In the genomic region with DNA sequence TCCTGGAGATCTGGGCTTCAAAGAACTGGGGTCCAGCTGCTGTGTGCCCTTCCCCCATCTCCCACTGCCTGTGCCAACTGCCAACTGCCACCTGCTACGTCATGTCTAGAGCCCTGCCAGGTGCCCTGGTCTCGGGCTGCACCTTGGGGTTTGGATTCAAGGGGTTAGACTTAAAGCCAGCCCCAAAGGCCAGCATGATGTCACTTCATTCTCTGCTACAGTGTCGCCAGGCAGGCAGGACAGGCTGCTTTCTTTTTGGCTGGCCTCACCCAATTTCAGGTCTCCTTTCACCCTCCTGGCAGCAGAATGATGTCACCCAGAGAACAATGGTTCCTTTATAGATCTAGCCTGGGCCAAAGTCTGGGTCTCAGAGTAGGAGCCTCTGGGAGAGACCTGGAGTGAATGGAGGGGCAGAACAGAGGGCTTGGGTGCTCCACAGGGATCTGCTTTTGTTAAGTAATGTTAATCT, we compare ENCODE assay signal across 9 cellular contexts.
A peak's percentile ranks its signal among the peaks of the same experiment; 100 is the strongest.
DNase-seq lines count a peak whose midpoint lies in the region; ATAC-seq and TF ChIP-seq lines count a peak whose summit lies in the region.
"Had no signal": no experiment of that assay in that cellular context is flagged by ENCODE, and none has a peak within 500 bp of the region (broad histone marks: within the 10 kb centered on the region; RNA-seq: fewer than 3 reads in every experiment).

No MANE protein-coding gene starts in this region.

- peak overlapping the region; percentile 85 to 90 for H3K27ac ChIP-seq in esophagus (ENCODE audit: low read depth in 2 of 2, low read length in 1 of 2)

- no peaks in the 10 kb centered on the region for H3K9me3 ChIP-seq in esophagus (ENCODE audit: control insufficient read depth in 2 of 2, insufficient read depth in 1 of 2, low read depth in 1 of 2, low read length in 1 of 2)

- H3K27ac Mint-ChIP-seq in neural crest cell (ENCODE audit: unreplicated experiment) = peak overlapping the region; percentile 78
- H3K27ac Mint-ChIP-seq in activated CD4-positive, alpha-beta memory T cell treated with anti-CD3 and anti-CD28 coated beads for 36 hours = no peak overlapping the region

- H3K27me3 ChIP-seq in esophagus (ENCODE audit: control insufficient read depth in 1 of 2, insufficient read depth in 2 of 2, low read length in 2 of 2) = no peaks in the 10 kb centered on the region

- H3K4me1 ChIP-seq in esophagus (ENCODE audit: control insufficient read depth in 2 of 2, insufficient read depth in 2 of 2, low read length in 1 of 2) = peaks cover 0 to 11% of the 10 kb centered on the region in 2 donors

- H3K4me1 Mint-ChIP-seq in neural crest cell = peaks cover 33% of the 10 kb centered on the region
- H3K4me1 Mint-ChIP-seq in activated CD4-positive, alpha-beta memory T cell treated with anti-CD3 and anti-CD28 coated beads for 36 hours (ENCODE audit: low read depth) = no peaks in the 10 kb centered on the region

- ATAC-seq in HG02884 (IDR thresholded peaks at IDR 0.05; ENCODE audit: unreplicated experiment) = no peak
- no peak for ATAC-seq in GM18511 (IDR thresholded peaks at IDR 0.05; ENCODE audit: unreplicated experiment)
- ATAC-seq: naive thymus-derived CD4-positive, alpha-beta T cell had no signal

- 34 to 43% methylated on average over 3 of the region's 3 CpGs for WGBS in esophagus, 2 donors

- no peak overlapping the region for H3K4me3 ChIP-seq in esophagus (ENCODE audit: low read depth in 1 of 2, low read length in 2 of 2)

- DNase-seq in DMS153 (lab: John Stamatoyannopoulos, UW) = peak; percentile 70
- peak; percentile 33 to 67 for DNase-seq in NCI-H524 (lab: John Stamatoyannopoulos, UW)
- no peak for DNase-seq in neural crest cell (ENCODE audit: low read depth, low spot score)
- DNase-seq in NCI-H510A (lab: John Stamatoyannopoulos, UW) = no peak
- DNase-seq in activated CD4-positive, alpha-beta memory T cell treated with anti-CD3 and anti-CD28 coated beads for 36 hours = no peak
- DNase-seq: naive thymus-derived CD4-positive, alpha-beta T cell had no signal

- H3K27me3 Mint-ChIP-seq in neural crest cell (ENCODE audit: low read depth) = no peaks in the 10 kb centered on the region
- H3K27me3 Mint-ChIP-seq in activated CD4-positive, alpha-beta memory T cell treated with anti-CD3 and anti-CD28 coated beads for 36 hours = no peaks in the 10 kb centered on the region
- H3K27me3 Mint-ChIP-seq: naive thymus-derived CD4-positive, alpha-beta T cell had no signal

- H3K9me3 Mint-ChIP-seq in neural crest cell = peaks cover 5% of the 10 kb centered on the region
- peaks cover 6% of the 10 kb centered on the region for H3K9me3 Mint-ChIP-seq in activated CD4-positive, alpha-beta memory T cell treated with anti-CD3 and anti-CD28 coated beads for 36 hours

- H3K4me3 Mint-ChIP-seq in neural crest cell = no peak overlapping the region
- H3K4me3 Mint-ChIP-seq in activated CD4-positive, alpha-beta memory T cell treated with anti-CD3 and anti-CD28 coated beads for 36 hours = no peak overlapping the region
- H3K4me3 Mint-ChIP-seq: naive thymus-derived CD4-positive, alpha-beta T cell had no signal

- POLR2A ChIA-PET in activated CD4-positive, alpha-beta memory T cell treated with anti-CD3 and anti-CD28 coated beads for 36 hours (lab: Charles Lee) = no interaction called here

- TF ChIP-seq CTCF in neural crest cell (conservative IDR thresholded peaks at IDR 0.05) = no peak

- H3K36me3 ChIP-seq in esophagus (ENCODE audit: control insufficient read depth in 2 of 2, insufficient read depth in 2 of 2, low read length in 1 of 2) = peaks cover 0 to 4% of the 10 kb centered on the region in 2 donors

- intact Hi-C loops in activated CD4-positive, alpha-beta memory T cell treated with anti-CD3 and anti-CD28 coated beads for 36 hours (cut with micrococcal nuclease) = no loop called here

- H3K36me3 Mint-ChIP-seq in neural crest cell (ENCODE audit: low read depth) = peaks cover 7% of the 10 kb centered on the region
- H3K36me3 Mint-ChIP-seq in activated CD4-positive, alpha-beta memory T cell treated with anti-CD3 and anti-CD28 coated beads for 36 hours = peaks cover 1% of the 10 kb centered on the region

- CTCF ChIA-PET in activated CD4-positive, alpha-beta memory T cell treated with anti-CD3 and anti-CD28 coated beads for 36 hours (lab: Charles Lee) = no interaction called here

Comparison
In these comparisons a context has a peak if more than half of its experiments do, and no peak if none do; other contexts are left out.
1. DNase-seq: peak in DMS153 (single experiment) and NCI-H524 (2 of 2); none in neural crest cell (single experiment), NCI-H510A (single experiment) and activated CD4-positive, alpha-beta memory T cell treated with anti-CD3 and anti-CD28 coated beads for 36 hours (single experiment).